Comparison of ENCODE assay signal across 29 cellular contexts in the genomic region with DNA sequence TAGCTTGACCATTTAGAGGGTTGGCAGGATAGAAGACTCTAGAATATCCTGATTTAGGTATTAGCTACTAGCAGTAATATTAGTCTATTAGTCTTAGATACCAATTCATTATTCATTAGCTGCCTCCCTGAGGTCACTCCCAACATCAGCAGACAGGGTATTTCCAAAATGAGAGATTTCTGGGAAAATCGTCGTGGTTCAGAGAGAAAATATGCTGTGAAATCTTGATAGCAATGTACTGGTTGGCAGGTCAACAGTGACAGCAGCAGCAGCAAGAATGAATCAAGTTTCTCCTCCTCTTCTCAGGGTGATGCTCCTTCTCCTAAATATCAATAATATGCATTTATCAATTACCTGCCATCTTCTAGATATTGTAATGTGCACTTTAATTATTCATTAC.
"Had no signal": no experiment of that assay in that cellular context is flagged by ENCODE, and none has a peak within 500 bp of the region (broad histone marks: within the 10 kb centered on the region; RNA-seq: fewer than 3 reads in every experiment).

No MANE protein-coding gene starts in this region.

- DNase-seq: kidney glomerular epithelial cell; left colon; left lung; lower lobe of right lung; mammary epithelial cell; mesenchymal stem cell; naive thymus-derived CD8-positive, alpha-beta T cell; nucleus accumbens; pancreas; posterior cingulate gyrus; retina; right cardiac atrium; stimulated activated CD4-positive, alpha-beta T cell treated with anti-CD3 and anti-CD28 coated beads, Interleukin-12 subunit alpha, Interleukin-12 subunit beta, amount 100 ng/mL, for 4 hours; stimulated activated CD4-positive, alpha-beta T cell treated with anti-CD3 and anti-CD28 coated beads, Interleukin-15, amount 100 ng/mL, for 24 hours; stimulated activated CD4-positive, alpha-beta T cell treated with anti-CD3 and anti-CD28 coated beads, Interleukin-2, amount 100 ng/mL, for 24 hours; stimulated activated CD4-positive, alpha-beta T cell treated with anti-CD3 and anti-CD28 coated beads, Interleukin-4, amount 100 ng/mL, for 1 hour; stimulated activated naive B cell treated with anti-CD40 and anti-IgM and Interleukin-4, amounts not matched to agents 10 μg/mL and 1 μg/mL and 100 μg/mL, for 72 hours; tibial artery; uterus had no signal

- H3K27ac Mint-ChIP-seq: naive thymus-derived CD8-positive, alpha-beta T cell; nephron; stimulated activated naive B cell treated with anti-CD40 and anti-IgM and Interleukin-4, amounts not matched to agents 10 μg/mL and 1 μg/mL and 100 μg/mL, for 72 hours; stimulated activated naive CD8-positive, alpha-beta T cell treated with anti-CD3 and anti-CD28 coated beads, Interleukin-15, Interleukin-2, amounts not matched to agents 100 ng/mL and 50 ng/mL, for 24 hours; type B pancreatic cell had no signal

- H3K27me3 Mint-ChIP-seq: naive thymus-derived CD8-positive, alpha-beta T cell; stimulated activated naive B cell treated with anti-CD40 and anti-IgM and Interleukin-4, amounts not matched to agents 10 μg/mL and 1 μg/mL and 100 μg/mL, for 72 hours; stimulated activated naive CD8-positive, alpha-beta T cell treated with anti-CD3 and anti-CD28 coated beads, Interleukin-15, Interleukin-2, amounts not matched to agents 100 ng/mL and 50 ng/mL, for 24 hours; type B pancreatic cell had no signal

- H3K9me3 Mint-ChIP-seq: neural crest cell, type B pancreatic cell had no signal

- ATAC-seq: left colon; left lung; lower lobe of right lung; naive thymus-derived CD8-positive, alpha-beta T cell; pancreas; right cardiac atrium; sciatic nerve; stimulated activated naive B cell treated with anti-CD40 and anti-IgM and Interleukin-4, amounts not matched to agents 10 μg/mL and 1 μg/mL and 100 μg/mL, for 72 hours had no signal

- H3K4me3 ChIP-seq: hepatocyte, left lung, lower lobe of right lung, pancreas, prostate gland, skin epidermis, suprapubic skin, thoracic aorta, tibial artery, uterus had no signal

- H3K4me1 Mint-ChIP-seq: naive thymus-derived CD8-positive, alpha-beta T cell; nephron; neural crest cell; stimulated activated naive B cell treated with anti-CD40 and anti-IgM and Interleukin-4, amounts not matched to agents 10 μg/mL and 1 μg/mL and 100 μg/mL, for 72 hours had no signal

- H3K36me3 Mint-ChIP-seq: naive thymus-derived CD8-positive, alpha-beta T cell; stimulated activated naive B cell treated with anti-CD40 and anti-IgM and Interleukin-4, amounts not matched to agents 10 μg/mL and 1 μg/mL and 100 μg/mL, for 72 hours; type B pancreatic cell had no signal

- H3K4me3 Mint-ChIP-seq: naive thymus-derived CD8-positive, alpha-beta T cell; nephron; neural crest cell; stimulated activated naive B cell treated with anti-CD40 and anti-IgM and Interleukin-4, amounts not matched to agents 10 μg/mL and 1 μg/mL and 100 μg/mL, for 72 hours; stimulated activated naive CD8-positive, alpha-beta T cell treated with anti-CD3 and anti-CD28 coated beads, Interleukin-15, Interleukin-2, amounts not matched to agents 100 ng/mL and 50 ng/mL, for 24 hours; type B pancreatic cell had no signal
